In the genomic region with DNA sequence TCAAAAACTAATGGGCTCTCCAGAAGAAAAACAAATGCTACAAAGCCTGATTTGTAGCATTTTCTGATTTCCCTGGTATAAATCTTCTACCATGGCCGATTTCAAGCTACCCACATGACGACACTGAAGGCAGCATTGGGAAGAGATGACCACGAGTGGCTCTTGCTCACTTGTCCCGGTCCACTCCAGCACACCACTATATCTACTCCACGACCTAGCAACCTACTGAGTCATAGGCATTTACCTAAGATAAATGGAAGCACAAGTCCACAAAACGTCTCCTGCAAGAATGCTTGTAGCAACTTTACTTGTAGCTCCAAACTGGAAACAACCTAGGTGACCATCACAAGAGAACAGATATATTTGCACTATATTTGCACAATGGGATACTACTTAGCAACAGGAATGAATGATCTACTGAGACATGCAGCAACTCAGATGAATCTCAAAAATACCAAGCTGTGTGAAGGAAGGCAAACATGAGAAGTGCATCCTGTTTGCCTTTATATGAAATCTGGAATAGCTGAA, we compare ENCODE assay signal across 13 cellular contexts.
"Had no signal": no experiment of that assay in that cellular context is flagged by ENCODE, and none has a peak within 500 bp of the region (broad histone marks: within the 10 kb centered on the region; RNA-seq: fewer than 3 reads in every experiment).

No MANE protein-coding gene starts in this region.

- H3K9me3 ChIP-seq: gastrocnemius medialis, heart left ventricle, thyroid gland had no signal

- H3K36me3 ChIP-seq: cardiac muscle cell, gastrocnemius medialis, heart left ventricle, thyroid gland had no signal

- H3K27me3 ChIP-seq: cardiac muscle cell, gastrocnemius medialis, thyroid gland had no signal

- DNase-seq: activated naive CD4-positive, alpha-beta T cell treated with Interleukin-2 at 50 U/mL for 16 hours; activated naive CD8-positive, alpha-beta T cell treated with anti-CD3 and anti-CD28 coated beads, Interleukin-2, amount 50 U/mL, for 24 hours; dorsolateral prefrontal cortex; gastrocnemius medialis; heart left ventricle; left cardiac atrium; stimulated activated CD4-positive, alpha-beta T cell treated with anti-CD3 and anti-CD28 coated beads, Interleukin-12 subunit alpha, Interleukin-12 subunit beta, amount 100 ng/mL, for 4 hours; T-helper 9 cell had no signal

- H3K27ac ChIP-seq: cardiac muscle cell, dorsolateral prefrontal cortex, gastrocnemius medialis, heart left ventricle, thyroid gland had no signal

- ATAC-seq: activated CD4-positive, CD25-positive, alpha-beta regulatory T cell treated with anti-CD3 and anti-CD28 coated beads, Interleukin-2, amount 50 U/mL, for 24 hours; activated naive CD8-positive, alpha-beta T cell treated with anti-CD3 and anti-CD28 coated beads, Interleukin-2, amount 50 U/mL, for 24 hours; gastrocnemius medialis; heart left ventricle; left cardiac atrium; stimulated activated memory B cell treated with anti-CD40 and anti-IgM and Interleukin-4, amounts not matched to agents 10 μg/mL and 1 μg/mL and 100 μg/mL, for 72 hours had no signal

- H3K4me3 ChIP-seq: cardiac muscle cell, dorsolateral prefrontal cortex, gastrocnemius medialis, heart left ventricle, lung, thyroid gland had no signal
